In genomic region chr2:219175486-219175885, GRCh38 we compare ENCODE assay signal across 1 cellular context.
TF ChIP-seq lines count a peak whose summit lies in the region.

No MANE protein-coding gene starts in this region.

TF ChIP-seq in K562, 482 proteins besides CTCF, POLR2A, EP300 and RAD21:
- TF ChIP-seq PKNOX1 (IDR thresholded peaks at IDR 0.05) = no peak
- TF ChIP-seq, protein P1, sequence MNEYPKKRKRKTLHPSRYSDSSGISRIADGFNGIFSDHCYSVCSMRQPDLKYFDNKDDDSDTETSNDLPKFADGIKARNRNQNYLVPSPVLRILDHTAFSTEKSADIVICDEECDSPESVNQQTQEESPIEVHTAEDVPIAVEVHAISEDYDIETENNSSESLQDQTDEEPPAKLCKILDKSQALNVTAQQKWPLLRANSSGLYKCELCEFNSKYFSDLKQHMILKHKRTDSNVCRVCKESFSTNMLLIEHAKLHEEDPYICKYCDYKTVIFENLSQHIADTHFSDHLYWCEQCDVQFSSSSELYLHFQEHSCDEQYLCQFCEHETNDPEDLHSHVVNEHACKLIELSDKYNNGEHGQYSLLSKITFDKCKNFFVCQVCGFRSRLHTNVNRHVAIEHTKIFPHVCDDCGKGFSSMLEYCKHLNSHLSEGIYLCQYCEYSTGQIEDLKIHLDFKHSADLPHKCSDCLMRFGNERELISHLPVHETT (CRISPR knock-in tag; conservative IDR thresholded peaks at IDR 0.05 in 1 of 2, IDR thresholded peaks at IDR 0.05 in 1 of 2) = no peak
- no peak for TF ChIP-seq MEIS2 (IDR thresholded peaks at IDR 0.05; ENCODE audit: partially characterized antibody)
- TF ChIP-seq ZNF764 (CRISPR knock-in tag; IDR thresholded peaks at IDR 0.05; ENCODE audit: low read depth) = no peak
- TF ChIP-seq, protein P2, sequence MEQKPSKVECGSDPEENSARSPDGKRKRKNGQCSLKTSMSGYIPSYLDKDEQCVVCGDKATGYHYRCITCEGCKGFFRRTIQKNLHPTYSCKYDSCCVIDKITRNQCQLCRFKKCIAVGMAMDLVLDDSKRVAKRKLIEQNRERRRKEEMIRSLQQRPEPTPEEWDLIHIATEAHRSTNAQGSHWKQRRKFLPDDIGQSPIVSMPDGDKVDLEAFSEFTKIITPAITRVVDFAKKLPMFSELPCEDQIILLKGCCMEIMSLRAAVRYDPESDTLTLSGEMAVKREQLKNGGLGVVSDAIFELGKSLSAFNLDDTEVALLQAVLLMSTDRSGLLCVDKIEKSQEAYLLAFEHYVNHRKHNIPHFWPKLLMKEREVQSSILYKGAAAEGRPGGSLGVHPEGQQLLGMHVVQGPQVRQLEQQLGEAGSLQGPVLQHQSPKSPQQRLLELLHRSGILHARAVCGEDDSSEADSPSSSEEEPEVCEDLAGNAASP (IDR thresholded peaks at IDR 0.05) = no peak
- no peak for TF ChIP-seq ELK3 (CRISPR knock-in tag; IDR thresholded peaks at IDR 0.05)
